17 cellular contexts compared by ENCODE assay signal in the genomic region with DNA sequence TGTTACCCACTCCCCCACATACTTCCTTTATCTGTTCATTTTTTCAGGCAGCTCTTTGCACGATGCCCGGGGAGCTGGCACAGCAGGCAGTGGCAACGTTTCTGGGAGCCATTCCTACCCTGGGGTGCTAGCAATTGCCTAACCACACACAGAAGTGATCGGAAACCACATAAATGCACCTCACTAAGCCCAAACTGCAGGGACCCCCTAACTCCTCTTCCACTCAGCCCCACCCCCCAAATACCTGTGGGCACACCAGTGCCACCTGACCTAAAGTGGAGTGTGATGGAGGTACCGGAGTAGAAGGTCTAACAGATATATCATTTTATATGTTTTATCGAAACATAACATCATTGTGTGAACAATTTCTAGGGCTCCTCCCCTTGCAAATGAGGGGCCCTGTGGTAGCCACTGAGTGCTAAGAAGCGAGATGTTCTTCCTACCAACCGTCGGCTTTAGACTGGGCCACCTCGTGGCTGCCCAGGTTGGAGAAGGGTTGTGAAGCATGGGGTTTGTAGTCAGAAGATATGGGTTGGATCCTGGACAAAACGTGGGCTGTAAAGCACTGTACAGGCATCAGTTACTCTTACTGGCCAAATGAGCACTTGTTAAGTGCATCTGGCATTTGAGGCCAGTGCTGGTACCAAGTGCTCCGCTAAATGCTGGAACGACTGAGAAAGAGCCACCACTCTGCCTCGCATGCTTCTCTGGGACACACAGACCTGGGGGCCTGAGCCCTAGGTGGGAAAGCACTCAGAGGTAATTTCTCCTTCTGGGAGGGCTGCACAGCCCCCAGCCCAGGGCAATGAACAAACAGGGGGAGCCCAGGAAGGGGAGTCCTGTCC. TPM values are rescaled to one million over a fixed set of nuclear protein-coding genes. Genes with fewer than 3 reads are reported as not detected.
DNase-seq lines count a peak whose midpoint lies in the region; ATAC-seq and TF ChIP-seq lines count a peak whose summit lies in the region.
"Had no signal": no experiment of that assay in that cellular context is flagged by ENCODE, and none has a peak within 500 bp of the region (broad histone marks: within the 10 kb centered on the region; RNA-seq: fewer than 3 reads in every experiment).

No MANE protein-coding gene starts in this region.

- H4K20me1 ChIP-seq in BLaER1 treated with 17β-estradiol and CSF1 and Interleukin-3, amounts not matched to agents 10 nM and 100 nM, result peaks cover 0 to 37% (median 8%) of the 10 kb centered on the region in 11 experiments; a peak in 9 of 22 replicates

- DNase-seq in left lobe of liver (ENCODE audit: low spot score) (peak; percentile 22), sigmoid colon (peak; percentile 55), iPS-NIHi7 (ENCODE audit: extremely low spot score) (no peak), SHP77 treated with DMSO at 0.1 percent for 48 hours (lab: John Stamatoyannopoulos, UW) (no peak), GM19238 (ENCODE audit: insufficient read length, low spot score) (no peak)
- DNase-seq: ACHN, Calu3, DMS53, HFFc6, NCI-H146, NCI-H510A treated with DMSO at 0.1 percent for 48 hours had no signal

- ATAC-seq in left lobe of liver, result no peak

- H3K36me3 ChIP-seq in BLaER1 treated with 17β-estradiol and CSF1 and Interleukin-3, amounts not matched to agents 10 nM and 100 nM, result no peaks in the 10 kb centered on the region
- no peaks in the 10 kb centered on the region for H3K36me3 ChIP-seq in sigmoid colon

- peaks cover 7 to 12% (median 9%) of the 10 kb centered on the region in 11 experiments; a peak in 21 of 22 replicates for H3K9me3 ChIP-seq in BLaER1 treated with 17β-estradiol and CSF1 and Interleukin-3, amounts not matched to agents 10 nM and 100 nM (replicated peaks in 1 of 11)
- no peaks in the 10 kb centered on the region for H3K9me3 ChIP-seq in sigmoid colon

- no peak for TF ChIP-seq POLR2A in sigmoid colon (IDR thresholded peaks at IDR 0.05)

- H3K9ac ChIP-seq in BLaER1 treated with 17β-estradiol and CSF1 and Interleukin-3, amounts not matched to agents 10 nM and 100 nM, result no peak overlapping the region; a peak in 1 of 22 replicates
- H3K9ac ChIP-seq: KMS-11 had no signal

- no peak overlapping the region for H3K4me3 ChIP-seq in BLaER1 treated with 17β-estradiol and CSF1 and Interleukin-3, amounts not matched to agents 10 nM and 100 nM
- no peak overlapping the region for H3K4me3 ChIP-seq in sigmoid colon

- H3K4me2 ChIP-seq in BLaER1 treated with 17β-estradiol and CSF1 and Interleukin-3, amounts not matched to agents 10 nM and 100 nM, result peak overlapping the region in 9 of 11 experiments; percentile 84 to 97 (median 95); a peak in 18 of 22 replicates
- H3K4me2 ChIP-seq: KMS-11 had no signal

- no peak for TF ChIP-seq CTCF in VCaP (conservative IDR thresholded peaks at IDR 0.05)
- no peak for TF ChIP-seq CTCF in sigmoid colon (IDR thresholded peaks at IDR 0.05)

- H3K4me1 ChIP-seq in BLaER1 treated with 17β-estradiol and CSF1 and Interleukin-3, amounts not matched to agents 10 nM and 100 nM, result peaks cover 21 to 36% (median 33%) of the 10 kb centered on the region in 10 experiments
- H3K4me1 ChIP-seq in sigmoid colon, result peaks cover 0 to 8% (median 5%) of the 10 kb centered on the region in 4 donors

- H3K27me3 ChIP-seq in BLaER1 treated with 17β-estradiol and CSF1 and Interleukin-3, amounts not matched to agents 10 nM and 100 nM, result peaks cover 0 to 25% (median 18%) of the 10 kb centered on the region in 11 experiments; a peak in 15 of 22 replicates
- H3K27me3 ChIP-seq in sigmoid colon, result no peaks in the 10 kb centered on the region

- peak overlapping the region in 2 of 11 experiments; percentile 28 to 37; a peak in 2 of 22 replicates for H3K27ac ChIP-seq in BLaER1 treated with 17β-estradiol and CSF1 and Interleukin-3, amounts not matched to agents 10 nM and 100 nM
- H3K27ac ChIP-seq in VCaP, result peak overlapping the region; percentile 69
- H3K27ac ChIP-seq in sigmoid colon, result no peak overlapping the region
- H3K27ac ChIP-seq: KMS-11 had no signal

- intact Hi-C loops in sigmoid colon (cut with DNase I), result no loop called here

- WGBS in sigmoid colon, 2 donors, result 67 to 78% methylated on average over 14 of the region's 14 CpGs

- no peak for TF ChIP-seq EP300 in sigmoid colon (IDR thresholded peaks at IDR 0.05)

RNA-seq across cellular contexts. Expression of gene MRGPRD, which starts 2.8 kb away (rescaled TPM):
- total RNA-seq in left lobe of liver (not detected), sigmoid colon (1 to 10 TPM in 3 of 4 donors, not detected in 1; 1.9 to 2.2 (median 2.1) TPM)
- polyA plus RNA-seq in sigmoid colon, result not detected
- total RNA-seq: Calu3; CD4-positive, alpha-beta T cell; H4; HFFc6; M059J had no signal

RNA-seq across cellular contexts. Expression of gene MRGPRF, which starts 35.0 kb away (rescaled TPM):
- 3.4 TPM for total RNA-seq in left lobe of liver
- 100 to 1,000 TPM; 118 to 263 (median 138) TPM for total RNA-seq in sigmoid colon
- 10 to 100 TPM in 1 of 3 donors, 1 to 10 TPM in 2; 1.8 to 18.7 (median 4.2) TPM for polyA plus RNA-seq in sigmoid colon
- total RNA-seq: CD4-positive, alpha-beta T cell; H4; M059J had no signal

Comparison
In these comparisons a context has a peak if more than half of its experiments do, and no peak if none do; other contexts are left out.
1. DNase-seq: peak in left lobe of liver (single experiment) and sigmoid colon (single experiment); none in iPS-NIHi7 (single experiment), SHP77 treated with DMSO at 0.1 percent for 48 hours (single experiment) and GM19238 (single experiment).
2. RNA of gene MRGPRF, which starts 35.0 kb away (total RNA-seq): 118 to 263 TPM in sigmoid colon; 3.4 TPM in left lobe of liver (single experiment); every median in the first group is over 10 times any median in the second.